8 cellular contexts compared by ENCODE assay signal in genomic region chr2:127700527-127701192, GRCh38. TPM values are rescaled to one million over a fixed set of nuclear protein-coding genes. Genes with fewer than 3 reads are reported as not detected.
A peak's percentile ranks its signal among the peaks of the same experiment; 100 is the strongest.
DNase-seq lines count a peak whose midpoint lies in the region; ATAC-seq and TF ChIP-seq lines count a peak whose summit lies in the region.

No MANE protein-coding gene starts in this region.

- POLR2A ChIA-PET in AG04450 (lab: Yijun Ruan, JAX), result interaction anchor here (1.0 kb wide), 2 partner anchors 50 to 105 kb away, joined by 3 to 5 read pairs; no protein-coding TSS in a partner anchor

- ATAC-seq in GM18508 (IDR thresholded peaks at IDR 0.05; ENCODE audit: insufficient read depth, unreplicated experiment), result peak; percentile 73
- peak; percentile 49 for ATAC-seq in HG02870 (IDR thresholded peaks at IDR 0.05; ENCODE audit: unreplicated experiment)

- DNase-seq in AG04450 (ENCODE audit: low read depth, low spot score) (no peak), NCI-H510A treated with DMSO at 0.1 percent for 48 hours (lab: John Stamatoyannopoulos, UW) (peak; percentile 57), ascending aorta (ENCODE audit: low spot score in 2 of 2) (peak; percentile 40 to 75), NCI-H2107 treated with DMSO at 0.1 percent for 48 hours (lab: John Stamatoyannopoulos, UW; ENCODE audit: unreplicated experiment) (no peak)

- H3K27me3 ChIP-seq in AG04450 (ENCODE audit: control insufficient read depth, insufficient read depth, low read length), result no peaks in the 10 kb centered on the region
- H3K27me3 ChIP-seq in ascending aorta, result no peaks in the 10 kb centered on the region
- H3K27me3 ChIP-seq in iPS-20b (ENCODE audit: insufficient read depth, low read length), result no peaks in the 10 kb centered on the region
- no peaks in the 10 kb centered on the region for H3K27me3 ChIP-seq in skeletal muscle tissue (ENCODE audit: control insufficient read depth in 3 of 3, insufficient read depth in 3 of 3, low read length in 3 of 3)

- H3K4me3 ChIP-seq in AG04450 (ENCODE audit: low read depth, low read length), result peak overlapping the region; percentile 80
- peak overlapping the region; percentile 81 to 86 for H3K4me3 ChIP-seq in ascending aorta
- H3K4me3 ChIP-seq in iPS-20b (ENCODE audit: low read length), result peak overlapping the region; percentile 78
- H3K4me3 ChIP-seq in skeletal muscle tissue (ENCODE audit: low read length in 3 of 3), result peak overlapping the region; percentile 72 to 80 (median 78)

- CTCF ChIA-PET in AG04450 (lab: Charles Lee), result no interaction called here

- H3K9me3 ChIP-seq in AG04450 (ENCODE audit: control insufficient read depth, insufficient read depth, low read length) (no peaks in the 10 kb centered on the region; the same call in 1 of the 2 replicates), ascending aorta (no peaks in the 10 kb centered on the region), iPS-20b (ENCODE audit: insufficient read depth, low read depth, low read length) (no peaks in the 10 kb centered on the region), skeletal muscle tissue (ENCODE audit: control insufficient read depth in 3 of 3, low read length in 3 of 3) (no peaks in the 10 kb centered on the region)

- peaks cover 0 to 26% of the 10 kb centered on the region in 2 donors for H3K4me1 ChIP-seq in ascending aorta
- H3K4me1 ChIP-seq in iPS-20b (ENCODE audit: insufficient read depth, low read length), result peaks cover 22% of the 10 kb centered on the region
- H3K4me1 ChIP-seq in skeletal muscle tissue (ENCODE audit: control insufficient read depth in 3 of 3, insufficient read depth in 3 of 3, low read length in 3 of 3), result peaks cover 21 to 31% (median 27%) of the 10 kb centered on the region in 3 donors

- no peak for TF ChIP-seq CTCF in AG04450 (IDR thresholded peaks at IDR 0.05; ENCODE audit: low read depth, low read length)
- no peak for TF ChIP-seq CTCF in ascending aorta (IDR thresholded peaks at IDR 0.05)

- intact Hi-C loops in ascending aorta (cut with DNase I), result loop anchor here (2.0 to 5.0 kb wide), 3 partner anchors 108 to 192 kb away; partner anchors contain the start of gene IWS1

- peak overlapping the region; percentile 43 for H3K27ac ChIP-seq in AG04450 (ENCODE audit: low read depth, low read length)
- peak overlapping the region; percentile 90 to 93 for H3K27ac ChIP-seq in ascending aorta
- H3K27ac ChIP-seq in iPS-20b (ENCODE audit: low read length), result peak overlapping the region; percentile 41
- H3K27ac ChIP-seq in skeletal muscle tissue (ENCODE audit: low read depth, low read length), result peak overlapping the region; percentile 79

- peaks cover 0 to under 1% of the 10 kb centered on the region in 2 donors for H3K36me3 ChIP-seq in ascending aorta
- peaks cover 30% of the 10 kb centered on the region for H3K36me3 ChIP-seq in iPS-20b (ENCODE audit: insufficient read depth, low read depth, low read length)
- peaks cover 0 to 12% (median 0%) of the 10 kb centered on the region in 3 donors for H3K36me3 ChIP-seq in skeletal muscle tissue (ENCODE audit: control insufficient read depth in 3 of 3, insufficient read depth in 3 of 3, low read length in 3 of 3)

- H3K9ac ChIP-seq in iPS-20b (ENCODE audit: low read depth, low read length) (peak overlapping the region; percentile 82; the same call in 1 of the 2 replicates), skeletal muscle tissue (ENCODE audit: low read depth in 1 of 3, low read length in 3 of 3) (peak overlapping the region; percentile 69 to 98 (median 88))

RNA-seq across cellular contexts. Expression of gene SFT2D3, which starts 0.6 kb away (rescaled TPM):
- 4.3 and 5.3 TPM in 2 replicates for polyA plus RNA-seq in AG04450 (2011; rRNA removed)
- polyA minus RNA-seq in AG04450 (2011; rRNA and poly(A)+ RNA removed), result 2.6 and 3.0 TPM in 2 replicates
- total RNA-seq in ascending aorta, result 8.3 TPM
- total RNA-seq in skeletal muscle tissue, result 7.8 TPM

RNA-seq across cellular contexts. Expression of gene LIMS2, which starts 25.3 kb away (rescaled TPM):
- polyA plus RNA-seq in AG04450 (2011; rRNA removed), result 6.3 and 8.7 TPM in 2 replicates
- polyA minus RNA-seq in AG04450 (2011; rRNA and poly(A)+ RNA removed), result 11.4 and 15.3 TPM in 2 replicates
- 169 TPM for total RNA-seq in ascending aorta
- 5.7 TPM for total RNA-seq in skeletal muscle tissue

RNA-seq across cellular contexts. Expression of gene GPR17, which starts 54.7 kb away (rescaled TPM):
- polyA plus RNA-seq in AG04450 (2011; rRNA removed), result not detected in 2 replicates
- not detected in 2 replicates for polyA minus RNA-seq in AG04450 (2011; rRNA and poly(A)+ RNA removed)
- not detected for total RNA-seq in ascending aorta
- total RNA-seq in skeletal muscle tissue, result 1.0 TPM

Comparison
In these comparisons a context has a peak if more than half of its experiments do, and no peak if none do; other contexts are left out.
1. DNase-seq: peak in NCI-H510A treated with DMSO at 0.1 percent for 48 hours (single experiment) and ascending aorta (2 of 2); none in AG04450 (single experiment) and NCI-H2107 treated with DMSO at 0.1 percent for 48 hours (single experiment).
2. H3K27ac ChIP-seq: peak in every context shown above with its lines; median percentile 92 in ascending aorta; 79 in skeletal muscle tissue; 43 in AG04450; 41 in iPS-20b.
3. RNA of gene LIMS2, which starts 25.3 kb away (total RNA-seq): 169 TPM in ascending aorta (single experiment); 5.7 TPM in skeletal muscle tissue (single experiment); every median in the first group is over 10 times any median in the second.
4. Peak in every context shown above with its lines, with median percentiles within 50 percentile points of each other: H3K4me3 ChIP-seq.